ENCODE assay signal across 1 cellular context in the genomic region with DNA sequence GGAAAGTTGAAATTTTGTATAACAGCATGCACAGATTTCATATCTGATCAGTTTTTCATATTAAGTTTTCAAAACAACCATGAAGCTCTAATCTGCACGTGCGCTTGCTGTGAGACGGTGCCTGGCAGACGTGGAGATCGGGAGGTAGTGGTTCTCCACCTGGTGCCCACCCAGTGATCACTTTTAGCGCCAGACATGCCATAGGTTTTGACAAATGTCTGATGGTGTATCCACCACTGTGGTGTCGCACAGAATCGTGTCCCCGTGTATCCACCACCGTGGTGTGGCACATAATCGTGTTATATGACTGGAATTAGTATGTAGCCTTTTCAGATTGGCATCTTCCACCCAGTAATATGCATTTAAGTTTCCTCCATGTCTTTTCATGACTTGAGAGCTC.
TF ChIP-seq lines count a peak whose summit lies in the region.

No MANE protein-coding gene starts in this region.

TF ChIP-seq in HepG2, 621 proteins besides CTCF, POLR2A, EP300 and RAD21:
- TF ChIP-seq HOXA7 (CRISPR knock-in tag; IDR thresholded peaks at IDR 0.05) (no peak), ZMAT3 (CRISPR knock-in tag; conservative IDR thresholded peaks at IDR 0.05) (no peak), ZNF577 (CRISPR knock-in tag; IDR thresholded peaks at IDR 0.05; ENCODE audit: borderline replicate concordance, low read depth) (no peak), NPAS2 (CRISPR knock-in tag; IDR thresholded peaks at IDR 0.05; ENCODE audit: borderline replicate concordance) (no peak), YY1 (IDR thresholded peaks at IDR 0.05; ENCODE audit: insufficient read depth, insufficient replicate concordance, low read depth, low read length) (no peak), SMC3 (IDR thresholded peaks at IDR 0.05; ENCODE audit: low read length) (no peak), TAF15 (IDR thresholded peaks at IDR 0.05; ENCODE audit: low read depth, low read length, poor library complexity, severe bottlenecking) (no peak), MTF1 (CRISPR knock-in tag; IDR thresholded peaks at IDR 0.05) (no peak), ZBTB7B (CRISPR knock-in tag; IDR thresholded peaks at IDR 0.05) (no peak), ARID4A (CRISPR knock-in tag; IDR thresholded peaks at IDR 0.05; ENCODE audit: borderline replicate concordance) (no peak), SMAD3 (CRISPR knock-in tag; IDR thresholded peaks at IDR 0.05) (no peak), ZSCAN20 (CRISPR knock-in tag; IDR thresholded peaks at IDR 0.05; ENCODE audit: borderline replicate concordance) (no peak)
- TF ChIP-seq, protein P1, sequence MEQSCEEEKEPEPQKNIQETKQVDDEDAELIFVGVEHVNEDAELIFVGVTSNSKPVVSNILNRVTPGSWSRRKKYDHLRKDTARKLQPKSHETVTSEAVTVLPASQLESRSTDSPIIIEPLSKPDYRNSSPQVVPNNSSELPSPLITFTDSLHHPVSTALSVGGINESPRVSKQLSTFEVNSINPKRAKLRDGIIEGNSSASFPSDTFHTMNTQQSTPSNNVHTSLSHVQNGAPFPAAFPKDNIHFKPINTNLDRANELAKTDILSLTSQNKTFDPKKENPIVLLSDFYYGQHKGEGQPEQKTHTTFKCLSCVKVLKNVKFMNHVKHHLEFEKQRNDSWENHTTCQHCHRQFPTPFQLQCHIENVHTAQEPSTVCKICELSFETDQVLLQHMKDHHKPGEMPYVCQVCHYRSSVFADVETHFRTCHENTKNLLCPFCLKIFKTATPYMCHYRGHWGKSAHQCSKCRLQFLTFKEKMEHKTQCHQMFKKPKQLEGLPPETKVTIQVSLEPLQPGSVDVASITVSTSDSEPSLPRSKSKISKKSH (CRISPR knock-in tag; IDR thresholded peaks at IDR 0.05; ENCODE audit: borderline replicate concordance) = no peak
TF ChIP-seq in HepG2: peak in this region for 0.
